ENCODE assay signal across 11 cellular contexts in the genomic region with DNA sequence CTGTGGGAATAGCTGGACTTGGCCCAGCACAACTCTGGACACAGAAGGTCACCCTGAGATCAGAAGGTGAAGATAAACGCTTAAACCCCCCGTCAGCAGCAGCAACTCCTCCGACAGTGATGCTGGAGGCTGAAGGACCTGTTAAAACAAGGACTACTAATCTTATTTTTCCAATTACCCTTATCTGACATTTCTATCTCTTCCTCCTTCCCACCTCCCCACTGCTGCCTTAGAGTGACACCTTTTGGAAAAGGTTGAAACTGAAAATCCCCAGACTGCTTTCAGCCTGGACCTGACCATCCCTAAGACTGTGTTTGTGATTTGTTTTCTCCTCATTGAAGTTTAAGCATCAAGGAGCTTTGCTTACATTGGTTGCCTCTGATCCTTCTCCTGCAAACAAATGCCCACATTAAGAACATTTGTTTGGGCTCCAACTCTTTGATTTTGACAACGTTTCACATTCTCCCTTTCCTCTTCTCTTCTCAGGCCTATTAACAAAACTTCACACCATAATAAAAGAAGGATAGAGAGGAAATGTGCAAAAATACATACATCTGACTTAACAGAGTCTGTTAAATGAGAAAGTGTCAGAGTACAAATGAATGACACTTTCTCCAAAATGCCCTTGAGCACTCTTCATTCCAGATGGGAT.
DNase-seq lines count a peak whose midpoint lies in the region; ATAC-seq, FAIRE-seq and TF ChIP-seq lines count a peak whose summit lies in the region.
"Had no signal": no experiment of that assay in that cellular context is flagged by ENCODE, and none has a peak within 500 bp of the region (broad histone marks: within the 10 kb centered on the region; RNA-seq: fewer than 3 reads in every experiment).

No MANE protein-coding gene starts in this region.

- H3K4me1 Mint-ChIP-seq in progenitor cell of endocrine pancreas (ENCODE audit: low read depth), result no peaks in the 10 kb centered on the region

- intact Hi-C loops in left ventricle myocardium superior (cut with micrococcal nuclease), result no loop called here

- H3K9me3 Mint-ChIP-seq in progenitor cell of endocrine pancreas (ENCODE audit: low read depth), result no peaks in the 10 kb centered on the region

- no peak overlapping the region for H3K27ac Mint-ChIP-seq in progenitor cell of endocrine pancreas

- no peaks in the 10 kb centered on the region for H3K27me3 Mint-ChIP-seq in progenitor cell of endocrine pancreas

- H3K4me3 Mint-ChIP-seq in progenitor cell of endocrine pancreas (ENCODE audit: low read depth), result no peak overlapping the region

- FAIRE-seq in endometrium (lab: Jason Lieb, UNC), result peak; percentile 70
- FAIRE-seq: A204.1, TTC549 had no signal

- DNase-seq in DMS 273 (lab: John Stamatoyannopoulos, UW; ENCODE audit: unreplicated experiment), result peak; percentile 35
- DNase-seq in DMS 273 treated with DMSO at 0.1 percent for 48 hours (lab: John Stamatoyannopoulos, UW), result no peak
- DNase-seq in NCI-H460 (ENCODE audit: extremely low read depth, low read depth), result peak; percentile 31
- no peak for DNase-seq in progenitor cell of endocrine pancreas (ENCODE audit: low spot score, unreplicated experiment)
- DNase-seq in left ventricle myocardium superior, result no peak
- DNase-seq in MV-4-11 (lab: John Stamatoyannopoulos, UW), result no peak
- DNase-seq: caudate nucleus had no signal

- no peaks in the 10 kb centered on the region for H3K36me3 Mint-ChIP-seq in progenitor cell of endocrine pancreas (ENCODE audit: insufficient read depth)

- ATAC-seq in GM21825 (IDR thresholded peaks at IDR 0.05; ENCODE audit: unreplicated experiment), result no peak
- no peak for ATAC-seq in left ventricle myocardium superior

- peak; percentile 53 for TF ChIP-seq CTCF in progenitor cell of endocrine pancreas (IDR thresholded peaks at IDR 0.05; ENCODE audit: unreplicated experiment)

Comparison
In these comparisons a context has a peak if more than half of its experiments do, and no peak if none do; other contexts are left out.
1. DNase-seq: peak in DMS 273 (single experiment) and NCI-H460 (single experiment); none in DMS 273 treated with DMSO at 0.1 percent for 48 hours (single experiment), progenitor cell of endocrine pancreas (single experiment), left ventricle myocardium superior (single experiment) and MV-4-11 (single experiment).